ENCODE assay signal across 1 cellular context in the genomic region with DNA sequence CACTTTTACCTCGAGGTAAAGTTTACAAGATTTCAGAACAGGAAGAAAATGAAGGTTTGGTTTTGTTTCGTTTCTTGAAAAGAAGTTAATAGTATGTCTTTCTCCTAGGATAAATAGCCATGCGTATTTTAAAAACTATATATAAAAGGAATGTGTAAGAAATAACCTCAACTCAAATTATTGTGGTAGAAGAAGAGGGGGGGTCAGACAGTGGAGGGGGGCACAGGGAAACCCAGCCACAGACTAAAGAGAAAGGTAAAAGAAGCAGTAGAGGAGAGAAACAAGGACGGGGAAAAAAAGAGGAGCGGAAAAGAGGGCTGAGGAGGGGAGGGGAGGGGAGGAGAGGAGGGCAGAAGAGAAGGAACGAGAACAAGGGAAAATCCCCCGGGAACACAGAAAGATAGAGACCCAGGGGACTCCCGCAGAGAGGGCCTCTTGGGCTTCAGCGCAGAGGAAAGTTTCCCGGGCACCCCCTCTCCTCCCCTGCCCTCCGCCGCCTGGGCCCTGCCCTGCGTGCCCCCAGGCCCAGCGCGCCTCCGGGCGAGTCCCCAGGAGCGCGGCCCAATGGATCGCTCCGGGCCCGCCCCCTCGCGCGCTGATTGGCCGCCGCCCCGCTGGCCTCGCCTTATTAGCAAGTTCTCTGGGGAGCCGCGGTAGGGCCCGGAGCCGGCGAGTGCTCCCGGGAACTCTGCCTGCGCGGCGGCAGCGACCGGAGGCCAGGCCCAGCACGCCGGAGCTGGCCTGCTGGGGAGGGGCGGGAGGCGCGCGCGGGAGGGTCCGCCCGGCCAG.
TF ChIP-seq lines count a peak whose summit lies in the region.

Gene MSX1, plus strand, starts transcription at position 656 of the 789 bp plus-strand sequence. CDS start 235 bp downstream, outside the sequence.

TF ChIP-seq in K562, 482 proteins besides CTCF, POLR2A, EP300 and RAD21 (continued from another document and continues in another):
- TF ChIP-seq, protein P1, sequence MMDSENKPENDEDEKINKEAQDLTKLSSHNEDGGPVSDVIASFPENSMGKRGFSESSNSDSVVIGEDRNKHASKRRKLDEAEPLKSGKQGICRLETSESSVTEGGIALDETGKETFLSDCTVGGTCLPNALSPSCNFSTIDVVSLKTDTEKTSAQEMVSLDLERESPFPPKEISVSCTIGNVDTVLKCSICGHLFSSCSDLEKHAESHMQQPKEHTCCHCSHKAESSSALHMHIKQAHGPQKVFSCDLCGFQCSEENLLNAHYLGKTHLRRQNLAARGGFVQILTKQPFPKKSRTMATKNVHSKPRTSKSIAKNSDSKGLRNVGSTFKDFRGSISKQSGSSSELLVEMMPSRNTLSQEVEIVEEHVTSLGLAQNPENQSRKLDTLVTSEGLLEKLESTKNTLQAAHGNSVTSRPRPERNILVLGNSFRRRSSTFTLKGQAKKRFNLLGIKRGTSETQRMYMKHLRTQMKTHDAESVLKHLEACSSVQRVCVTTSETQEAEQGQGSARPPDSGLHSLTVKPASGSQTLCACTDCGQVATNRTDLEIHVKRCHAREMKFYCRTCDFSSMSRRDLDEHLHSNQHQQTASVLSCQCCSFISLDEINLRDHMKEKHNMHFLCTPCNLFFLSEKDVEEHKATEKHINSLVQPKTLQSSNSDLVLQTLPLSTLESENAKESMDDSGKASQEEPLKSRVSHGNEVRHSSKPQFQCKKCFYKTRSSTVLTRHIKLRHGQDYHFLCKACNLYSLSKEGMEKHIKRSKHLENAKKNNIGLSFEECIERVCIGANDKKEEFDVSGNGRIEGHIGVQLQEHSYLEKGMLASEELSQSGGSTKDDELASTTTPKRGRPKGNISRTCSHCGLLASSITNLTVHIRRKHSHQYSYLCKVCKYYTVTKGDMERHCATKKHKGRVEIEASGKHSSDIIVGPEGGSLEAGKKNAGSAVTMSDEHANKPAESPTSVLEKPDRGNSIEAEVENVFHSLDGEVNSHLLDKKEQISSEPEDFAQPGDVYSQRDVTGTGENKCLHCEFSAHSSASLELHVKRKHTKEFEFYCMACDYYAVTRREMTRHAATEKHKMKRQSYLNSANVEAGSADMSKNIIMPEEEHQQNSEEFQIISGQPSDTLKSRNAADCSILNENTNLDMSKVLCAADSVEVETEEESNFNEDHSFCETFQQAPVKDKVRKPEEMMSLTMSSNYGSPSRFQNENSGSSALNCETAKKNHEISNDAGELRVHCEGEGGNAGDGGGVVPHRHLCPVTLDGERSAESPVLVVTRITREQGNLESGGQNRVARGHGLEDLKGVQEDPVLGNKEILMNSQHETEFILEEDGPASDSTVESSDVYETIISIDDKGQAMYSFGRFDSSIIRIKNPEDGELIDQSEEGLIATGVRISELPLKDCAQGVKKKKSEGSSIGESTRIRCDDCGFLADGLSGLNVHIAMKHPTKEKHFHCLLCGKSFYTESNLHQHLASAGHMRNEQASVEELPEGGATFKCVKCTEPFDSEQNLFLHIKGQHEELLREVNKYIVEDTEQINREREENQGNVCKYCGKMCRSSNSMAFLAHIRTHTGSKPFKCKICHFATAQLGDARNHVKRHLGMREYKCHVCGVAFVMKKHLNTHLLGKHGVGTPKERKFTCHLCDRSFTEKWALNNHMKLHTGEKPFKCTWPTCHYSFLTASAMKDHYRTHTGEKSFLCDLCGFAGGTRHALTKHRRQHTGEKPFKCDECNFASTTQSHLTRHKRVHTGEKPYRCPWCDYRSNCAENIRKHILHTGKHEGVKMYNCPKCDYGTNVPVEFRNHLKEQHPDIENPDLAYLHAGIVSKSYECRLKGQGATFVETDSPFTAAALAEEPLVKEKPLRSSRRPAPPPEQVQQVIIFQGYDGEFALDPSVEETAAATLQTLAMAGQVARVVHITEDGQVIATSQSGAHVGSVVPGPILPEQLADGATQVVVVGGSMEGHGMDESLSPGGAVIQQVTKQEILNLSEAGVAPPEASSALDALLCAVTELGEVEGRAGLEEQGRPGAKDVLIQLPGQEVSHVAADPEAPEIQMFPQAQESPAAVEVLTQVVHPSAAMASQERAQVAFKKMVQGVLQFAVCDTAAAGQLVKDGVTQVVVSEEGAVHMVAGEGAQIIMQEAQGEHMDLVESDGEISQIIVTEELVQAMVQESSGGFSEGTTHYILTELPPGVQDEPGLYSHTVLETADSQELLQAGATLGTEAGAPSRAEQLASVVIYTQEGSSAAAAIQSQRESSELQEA (IDR thresholded peaks at IDR 0.05; ENCODE audit: low read depth): no peak
- TF ChIP-seq FOXK1 (CRISPR knock-in tag; IDR thresholded peaks at IDR 0.05; ENCODE audit: borderline replicate concordance) (no peak), ZNF212 (CRISPR knock-in tag; IDR thresholded peaks at IDR 0.05) (no peak), NFYB (IDR thresholded peaks at IDR 0.05; ENCODE audit: extremely low read depth, insufficient read length) (peak; percentile 86), KDM4B (IDR thresholded peaks at IDR 0.05; ENCODE audit: borderline replicate concordance in 2 of 2, low read depth in 1 of 2) (0 out of 4 replicates have a peak, but pooled peaks of 1 of the 2 experiments have one; percentile 19), LARP7 (IDR thresholded peaks at IDR 0.05) (no peak), GTF2A2 (tag; IDR thresholded peaks at IDR 0.05) (no peak), ARID2 (IDR thresholded peaks at IDR 0.05) (no peak), YY1 (IDR thresholded peaks at IDR 0.05; ENCODE audit: borderline replicate concordance in 1 of 3, control insufficient read depth in 1 of 3, extremely low read depth in 1 of 3, insufficient read depth in 3 of 3, insufficient read length in 1 of 3, insufficient replicate concordance in 2 of 3, low read depth in 1 of 3, low read length in 2 of 3) (no peak), XRCC4 (IDR thresholded peaks at IDR 0.05; ENCODE audit: extremely low read depth, insufficient read depth, insufficient read length) (no peak), CLOCK (CRISPR knock-in tag; IDR thresholded peaks at IDR 0.05; ENCODE audit: borderline replicate concordance) (no peak), SIN3A (IDR thresholded peaks at IDR 0.05; ENCODE audit: borderline replicate concordance in 2 of 2, control insufficient read depth in 1 of 2, low read depth in 2 of 2, low read length in 2 of 2) (0 out of 4 replicates have a peak, but pooled peaks of 1 of the 2 experiments have one; percentile 50), ELF4 (CRISPR knock-in tag; IDR thresholded peaks at IDR 0.05) (0 out of 2 replicates have a peak, but pooled peaks have one; percentile 33), MAZ (CRISPR knock-in tag; conservative IDR thresholded peaks at IDR 0.05 in 1 of 2, IDR thresholded peaks at IDR 0.05 in 1 of 2) (peak in 1 of 2 experiments; percentile 51; a peak in 2 of 4 replicates), ELK1 (CRISPR knock-in tag; IDR thresholded peaks at IDR 0.05) (no peak), PTTG1 (tag; IDR thresholded peaks at IDR 0.05; ENCODE audit: low read depth) (no peak), MTA3 (IDR thresholded peaks at IDR 0.05; ENCODE audit: borderline replicate concordance) (peak; percentile 45), ZNF609 (CRISPR knock-in tag; IDR thresholded peaks at IDR 0.05; ENCODE audit: borderline replicate concordance) (no peak), CTBP1 (IDR thresholded peaks at IDR 0.05; ENCODE audit: borderline replicate concordance) (no peak; the same call in 1 of the 2 replicates), SMAD1 (IDR thresholded peaks at IDR 0.05; ENCODE audit: low read depth, low read length, partially characterized antibody) (no peak), RB1 (IDR thresholded peaks at IDR 0.05; ENCODE audit: low read depth) (0 out of 2 replicates have a peak, but pooled peaks have one; percentile 27), ATF7 (IDR thresholded peaks at IDR 0.05) (peak; percentile 93), CREB3L1 (IDR thresholded peaks at IDR 0.05; ENCODE audit: borderline replicate concordance, low read depth) (0 out of 2 replicates have a peak, but pooled peaks have one; percentile 28), JUND (IDR thresholded peaks at IDR 0.05; ENCODE audit: borderline replicate concordance, low read depth, low read length) (peak; percentile 33; the same call in 1 of the 2 replicates), JUND (tag; IDR thresholded peaks at IDR 0.05; ENCODE audit: borderline replicate concordance, low read depth, low read length) (no peak), BHLHE40 (IDR thresholded peaks at IDR 0.05; ENCODE audit: low read length) (no peak), ZNF224 (CRISPR knock-in tag; IDR thresholded peaks at IDR 0.05) (no peak), ZNF41 (CRISPR knock-in tag; conservative IDR thresholded peaks at IDR 0.05) (no peak), NFRKB (IDR thresholded peaks at IDR 0.05; ENCODE audit: low read depth) (no peak), RBM39 (optimal IDR thresholded peaks at IDR 0.05; ENCODE audit: low read depth, low read length) (no peak)
- TF ChIP-seq, protein P2, sequence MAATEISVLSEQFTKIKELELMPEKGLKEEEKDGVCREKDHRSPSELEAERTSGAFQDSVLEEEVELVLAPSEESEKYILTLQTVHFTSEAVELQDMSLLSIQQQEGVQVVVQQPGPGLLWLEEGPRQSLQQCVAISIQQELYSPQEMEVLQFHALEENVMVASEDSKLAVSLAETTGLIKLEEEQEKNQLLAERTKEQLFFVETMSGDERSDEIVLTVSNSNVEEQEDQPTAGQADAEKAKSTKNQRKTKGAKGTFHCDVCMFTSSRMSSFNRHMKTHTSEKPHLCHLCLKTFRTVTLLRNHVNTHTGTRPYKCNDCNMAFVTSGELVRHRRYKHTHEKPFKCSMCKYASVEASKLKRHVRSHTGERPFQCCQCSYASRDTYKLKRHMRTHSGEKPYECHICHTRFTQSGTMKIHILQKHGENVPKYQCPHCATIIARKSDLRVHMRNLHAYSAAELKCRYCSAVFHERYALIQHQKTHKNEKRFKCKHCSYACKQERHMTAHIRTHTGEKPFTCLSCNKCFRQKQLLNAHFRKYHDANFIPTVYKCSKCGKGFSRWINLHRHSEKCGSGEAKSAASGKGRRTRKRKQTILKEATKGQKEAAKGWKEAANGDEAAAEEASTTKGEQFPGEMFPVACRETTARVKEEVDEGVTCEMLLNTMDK (IDR thresholded peaks at IDR 0.05; ENCODE audit: borderline replicate concordance, insufficient read depth, low read depth, low read length, poor library complexity, severe bottlenecking): no peak
